In the genomic region with DNA sequence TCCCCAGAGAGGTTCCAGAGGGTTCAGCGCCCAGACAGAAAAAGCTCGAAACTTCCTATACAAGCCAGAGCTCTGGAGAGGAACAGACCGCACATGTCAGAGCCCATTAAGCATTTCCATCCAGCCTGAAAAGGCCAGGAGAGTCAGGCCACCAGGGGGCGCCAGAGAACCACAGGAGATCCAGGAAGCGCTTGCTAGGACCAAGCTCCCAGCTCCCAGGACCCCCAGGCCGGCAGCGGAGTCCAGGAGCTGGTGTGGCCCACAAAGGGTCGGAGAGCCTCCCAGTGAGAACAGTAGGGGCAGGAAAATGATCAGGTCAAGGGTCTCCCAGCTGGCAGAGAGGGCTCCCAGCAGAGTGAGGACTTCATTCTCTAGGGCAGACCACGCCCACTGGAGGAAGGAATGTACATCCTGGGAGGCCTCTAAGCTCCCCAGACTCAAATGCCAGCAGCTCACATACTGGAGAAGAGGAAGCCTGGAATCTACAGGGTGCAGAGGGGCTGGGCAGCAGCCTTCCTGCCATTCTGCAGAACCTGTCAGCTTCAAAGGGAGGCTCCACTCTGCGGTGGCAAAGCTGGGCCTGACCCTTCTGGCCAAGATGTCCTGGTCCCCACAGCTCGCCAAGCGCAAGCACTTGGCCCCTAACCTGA, we compare ENCODE assay signal across 8 cellular contexts. TPM values are rescaled to one million over a fixed set of nuclear protein-coding genes. Genes with fewer than 3 reads are reported as not detected.
DNase-seq lines count a peak whose midpoint lies in the region; ATAC-seq and TF ChIP-seq lines count a peak whose summit lies in the region.

No MANE protein-coding gene starts in this region.

- H3K9ac ChIP-seq in parathyroid adenoma = no peak overlapping the region

- 33% methylated on average over 12 of the region's 12 CpGs for WGBS in thymus

- H3K27me3 ChIP-seq in parathyroid adenoma (ENCODE audit: control insufficient read depth, insufficient read depth, low read length) = no peaks in the 10 kb centered on the region
- H3K27me3 ChIP-seq in thymus (ENCODE audit: control insufficient read depth, insufficient read depth) = no peaks in the 10 kb centered on the region

- H3K27ac Mint-ChIP-seq in activated naive CD4-positive, alpha-beta T cell treated with anti-CD3 and anti-CD28 coated beads, Interleukin-2, amount 50 U/mL, for 24 hours = peak overlapping the region; percentile 79

- no peaks in the 10 kb centered on the region for H3K36me3 Mint-ChIP-seq in activated naive CD4-positive, alpha-beta T cell treated with anti-CD3 and anti-CD28 coated beads, Interleukin-2, amount 50 U/mL, for 24 hours

- peaks cover 11% of the 10 kb centered on the region for H3K4me1 Mint-ChIP-seq in activated naive CD4-positive, alpha-beta T cell treated with anti-CD3 and anti-CD28 coated beads, Interleukin-2, amount 50 U/mL, for 24 hours

- TF ChIP-seq CTCF in GM12873 (IDR thresholded peaks at IDR 0.05; ENCODE audit: insufficient read depth, low read depth, low read length, missing control alignments) = peak; percentile 96
- TF ChIP-seq CTCF in parathyroid adenoma (IDR thresholded peaks at IDR 0.05) = peak; percentile 90

- no peaks in the 10 kb centered on the region for H3K27me3 Mint-ChIP-seq in activated naive CD4-positive, alpha-beta T cell treated with anti-CD3 and anti-CD28 coated beads, Interleukin-2, amount 50 U/mL, for 24 hours

- H3K79me2 ChIP-seq in parathyroid adenoma = no peaks in the 10 kb centered on the region

- peak overlapping the region; percentile 52 for H3K4me2 ChIP-seq in parathyroid adenoma (ENCODE audit: low read length)

- DNase-seq in NCI-H1092 treated with DMSO at 0.1 percent for 48 hours (lab: John Stamatoyannopoulos, UW) = peak; percentile 81
- DNase-seq in SKM-1 (lab: John Stamatoyannopoulos, UW; ENCODE audit: unreplicated experiment) = peak; percentile 56
- peak; percentile 97 for DNase-seq in Right ventricle myocardium superior

- H3K36me3 ChIP-seq in parathyroid adenoma (ENCODE audit: control insufficient read depth, insufficient read depth, low read length) (no peaks in the 10 kb centered on the region), thymus (ENCODE audit: control insufficient read depth, insufficient read depth) (peaks cover 4% of the 10 kb centered on the region)

- no peaks in the 10 kb centered on the region for H3K9me3 Mint-ChIP-seq in activated naive CD4-positive, alpha-beta T cell treated with anti-CD3 and anti-CD28 coated beads, Interleukin-2, amount 50 U/mL, for 24 hours

- intact Hi-C loops in Right ventricle myocardium superior (cut with DNase I) = loop anchor here (5.0 kb wide), 1 partner anchor 245 kb away; no protein-coding TSS in a partner anchor

- H3K27ac ChIP-seq in parathyroid adenoma (no peak overlapping the region), thymus (ENCODE audit: low read depth) (no peak overlapping the region)

- H3K4me3 ChIP-seq in parathyroid adenoma (ENCODE audit: low read depth, low read length) = no peak overlapping the region
- peak overlapping the region; percentile 22 for H3K4me3 ChIP-seq in thymus (ENCODE audit: low read length)

- ATAC-seq in Right ventricle myocardium superior (ENCODE audit: poor library complexity) (peak; percentile 89), GM19328 (IDR thresholded peaks at IDR 0.05; ENCODE audit: unreplicated experiment) (no peak)

- H3K4me1 ChIP-seq in parathyroid adenoma = no peaks in the 10 kb centered on the region
- H3K4me1 ChIP-seq in thymus (ENCODE audit: control insufficient read depth, insufficient read depth, low read length) = peaks cover 3% of the 10 kb centered on the region

- peak overlapping the region; percentile 73 for H3K4me3 Mint-ChIP-seq in activated naive CD4-positive, alpha-beta T cell treated with anti-CD3 and anti-CD28 coated beads, Interleukin-2, amount 50 U/mL, for 24 hours

- H2AFZ ChIP-seq in parathyroid adenoma = peak overlapping the region; percentile 77

- H3K9me3 ChIP-seq in parathyroid adenoma (ENCODE audit: control insufficient read depth, low read length) = no peaks in the 10 kb centered on the region
- no peaks in the 10 kb centered on the region for H3K9me3 ChIP-seq in thymus (ENCODE audit: control insufficient read depth)

RNA-seq across cellular contexts. Expression of a gene that starts 2.1 kb away (rescaled TPM):
- total RNA-seq in Right ventricle myocardium superior = not detected
- 14.7 TPM for polyA plus RNA-seq in thymus

RNA-seq across cellular contexts. Expression of a gene that starts 8.6 kb away (rescaled TPM):
- 193 TPM for total RNA-seq in Right ventricle myocardium superior
- polyA plus RNA-seq in thymus = 121 TPM
